17 cellular contexts compared by ENCODE assay signal in genomic region chr1:186283374-186283773, GRCh38.
DNase-seq lines count a peak whose midpoint lies in the region; ATAC-seq, FAIRE-seq and TF ChIP-seq lines count a peak whose summit lies in the region.
"Had no signal": no experiment of that assay in that cellular context is flagged by ENCODE, and none has a peak within 500 bp of the region (broad histone marks: within the 10 kb centered on the region; RNA-seq: fewer than 3 reads in every experiment).

No MANE protein-coding gene starts in this region.

- ATAC-seq in GM18505 (IDR thresholded peaks at IDR 0.05; ENCODE audit: unreplicated experiment), result peak; percentile 65
- peak; percentile 72 for ATAC-seq in HG02763 (IDR thresholded peaks at IDR 0.05; ENCODE audit: unreplicated experiment)

- no peak for FAIRE-seq in H54 (lab: Jason Lieb, UNC)
- FAIRE-seq: kidney had no signal

- peak; percentile 11 for DNase-seq in GM19240 (ENCODE audit: insufficient read length, low spot score)
- DNase-seq in MV-4-11 (lab: John Stamatoyannopoulos, UW), result peak; percentile 36
- DNase-seq in stimulated activated naive CD4-positive, alpha-beta T cell treated with Interleukin-2 at 50 U/mL for 16 hours (lab: John Stamatoyannopoulos, UW), result no peak
- no peak for DNase-seq in H54 (ENCODE audit: insufficient read length, low spot score)
- no peak for DNase-seq in NCI-H345 (lab: John Stamatoyannopoulos, UW)
- no peak for DNase-seq in effector CD8-positive, alpha-beta T cell (lab: John Stamatoyannopoulos, UW)
- DNase-seq: amniotic stem cell; CD4-positive, alpha-beta T cell; head of caudate nucleus; kidney; MM.1S; NCI-H2081 treated with DMSO at 0.1 percent for 48 hours; NK-92 treated with Interleukin-12 subunit alpha and Interleukin-12 subunit beta, amount 100 ng/mL, for 24 hours; posterior cingulate gyrus; SJCRH30 had no signal

- TF ChIP-seq POLR2A in GM18505 (IDR thresholded peaks at IDR 0.05; ENCODE audit: borderline replicate concordance, extremely low read depth, insufficient read depth, insufficient read length), result no peak
- TF ChIP-seq POLR2A in H54 (IDR thresholded peaks at IDR 0.05; ENCODE audit: low read depth, low read length), result no peak

Comparison
In these comparisons a context has a peak if more than half of its experiments do, and no peak if none do; other contexts are left out.
1. DNase-seq: peak in GM19240 (single experiment) and MV-4-11 (single experiment); none in stimulated activated naive CD4-positive, alpha-beta T cell treated with Interleukin-2 at 50 U/mL for 16 hours (single experiment), H54 (single experiment), NCI-H345 (single experiment) and effector CD8-positive, alpha-beta T cell (single experiment).